Comparison of ENCODE assay signal across 5 cellular contexts in the genomic region with DNA sequence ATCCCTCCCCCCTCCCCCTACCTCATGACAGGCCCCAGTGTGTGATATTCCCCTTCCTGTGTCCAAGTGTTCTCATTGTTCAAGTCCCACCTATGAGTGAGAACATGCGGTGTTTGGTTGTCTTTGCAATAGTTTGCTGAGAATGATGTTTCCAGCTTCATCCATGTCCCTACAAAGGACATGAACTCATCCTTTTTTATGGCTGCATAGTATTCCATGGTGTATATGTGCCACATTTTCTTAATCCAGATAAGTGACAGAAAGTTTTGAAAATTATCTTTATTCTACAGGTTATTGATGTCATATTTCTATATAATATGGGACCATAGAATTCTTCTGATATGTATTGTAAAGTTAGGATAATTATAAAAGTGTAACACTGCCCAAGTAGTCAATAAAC. TPM values are rescaled to one million over a fixed set of nuclear protein-coding genes. Genes with fewer than 3 reads are reported as not detected.
"Had no signal": no experiment of that assay in that cellular context is flagged by ENCODE, and none has a peak within 500 bp of the region (broad histone marks: within the 10 kb centered on the region; RNA-seq: fewer than 3 reads in every experiment).

No MANE protein-coding gene starts in this region.

RNA-seq across cellular contexts. Expression of a gene that starts 11.3 kb away (rescaled TPM):
- total RNA-seq: activated naive CD4-positive, alpha-beta T cell treated with anti-CD3 and anti-CD28 coated beads for 36 hours; activated naive CD4-positive, alpha-beta T cell treated with anti-CD3 and anti-CD28 coated beads, Interleukin-2, amount 50 U/mL, for 72 hours; activated naive CD8-positive, alpha-beta T cell treated with anti-CD3 and anti-CD28 coated beads for 36 hours; activated naive CD8-positive, alpha-beta T cell treated with anti-CD3 and anti-CD28 coated beads, Interleukin-2, amount 10 ng/mL, durations not matched to agents 7 days and 5 days; activated T-helper 1 cell treated with anti-CD3 and anti-CD28 coated beads, Interleukin-12 subunit alpha, Interleukin-12 subunit beta, Interleukin-2, Interleukin-4 antibody, amounts not matched to agents 30 ng/mL and 10 ng/mL and 1 ng/mL, durations not matched to agents 14 hours and 24 hours and 36 hours had no signal
